ENCODE assay signal across 20 cellular contexts in the genomic region with DNA sequence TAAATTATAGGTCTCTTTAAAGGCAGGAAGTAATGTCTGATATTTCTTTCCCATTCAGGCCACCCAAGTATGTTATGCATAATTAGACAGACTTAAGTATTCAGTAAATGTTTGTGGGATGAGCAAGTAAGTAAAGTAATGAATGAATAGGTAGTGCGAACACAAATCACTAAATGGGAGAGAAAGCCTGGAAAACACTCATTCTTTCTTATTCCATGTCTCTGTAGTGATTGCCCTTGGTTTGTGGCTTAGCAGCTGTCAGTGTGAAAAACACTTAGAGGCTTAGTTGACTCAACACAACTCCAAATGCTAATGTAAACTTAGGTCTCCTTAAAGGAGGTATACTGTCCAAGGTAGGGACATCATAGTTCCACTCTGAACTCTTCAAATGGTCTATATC.
DNase-seq lines count a peak whose midpoint lies in the region; ATAC-seq and TF ChIP-seq lines count a peak whose summit lies in the region.
"Had no signal": no experiment of that assay in that cellular context is flagged by ENCODE, and none has a peak within 500 bp of the region (broad histone marks: within the 10 kb centered on the region; RNA-seq: fewer than 3 reads in every experiment).

No MANE protein-coding gene starts in this region.

- H3K9me3 ChIP-seq in stomach: no peaks in the 10 kb centered on the region
- H3K9me3 ChIP-seq: BLaER1 had no signal

- H3K36me3 ChIP-seq in stomach: no peaks in the 10 kb centered on the region
- H3K36me3 ChIP-seq: BLaER1 had no signal

- CTCF ChIA-PET in activated CD4-positive, alpha-beta T cell treated with anti-CD3 and anti-CD28 coated beads for 36 hours (lab: Charles Lee): interaction anchor here (1.3 kb wide), 1 partner anchor 37 kb away, joined by 4 read pairs; no protein-coding TSS in a partner anchor

- H3K27me3 ChIP-seq in stomach: no peaks in the 10 kb centered on the region
- H3K27me3 ChIP-seq: BLaER1 had no signal

- H3K4me1 Mint-ChIP-seq in activated CD4-positive, alpha-beta T cell treated with anti-CD3 and anti-CD28 coated beads for 36 hours: peaks cover 3% of the 10 kb centered on the region
- H3K4me1 Mint-ChIP-seq in activated T-helper 17 cell treated with anti-CD3 and anti-CD28 coated beads, Interleukin-2, amount 50 U/mL, for 72 hours: no peaks in the 10 kb centered on the region
- H3K4me1 Mint-ChIP-seq: CD14-positive monocyte; CD4-positive, alpha-beta memory T cell had no signal

- no peaks in the 10 kb centered on the region for H3K9me3 Mint-ChIP-seq in activated CD4-positive, alpha-beta T cell treated with anti-CD3 and anti-CD28 coated beads for 36 hours (ENCODE audit: low read depth)
- H3K9me3 Mint-ChIP-seq in activated T-helper 17 cell treated with anti-CD3 and anti-CD28 coated beads, Interleukin-2, amount 50 U/mL, for 72 hours: no peaks in the 10 kb centered on the region

- H3K4me1 ChIP-seq in stomach: peaks cover 0 to 5% (median 0%) of the 10 kb centered on the region in 4 donors
- H3K4me1 ChIP-seq: BLaER1 had no signal

- no peak for TF ChIP-seq EP300 in stomach (IDR thresholded peaks at IDR 0.05)

- WGBS in stomach, 5 donors: 86 to 98% (median 96%) methylated on average over 1 of the region's 1 CpG

- no peak overlapping the region for H3K27ac Mint-ChIP-seq in activated CD4-positive, alpha-beta T cell treated with anti-CD3 and anti-CD28 coated beads for 36 hours
- no peak overlapping the region for H3K27ac Mint-ChIP-seq in activated T-helper 17 cell treated with anti-CD3 and anti-CD28 coated beads, Interleukin-2, amount 50 U/mL, for 72 hours
- H3K27ac Mint-ChIP-seq: CD14-positive monocyte; CD4-positive, alpha-beta memory T cell; HFFc6 had no signal

- TF ChIP-seq POLR2A in stomach (IDR thresholded peaks at IDR 0.05): no peak

- H3K27ac ChIP-seq in stomach: no peak overlapping the region
- H3K27ac ChIP-seq: 22Rv1, BLaER1 had no signal

- POLR2A ChIA-PET in activated CD4-positive, alpha-beta T cell treated with anti-CD3 and anti-CD28 coated beads for 36 hours (lab: Charles Lee): no interaction called here

- no peak overlapping the region for H3K4me3 Mint-ChIP-seq in activated CD4-positive, alpha-beta T cell treated with anti-CD3 and anti-CD28 coated beads for 36 hours
- H3K4me3 Mint-ChIP-seq in activated T-helper 17 cell treated with anti-CD3 and anti-CD28 coated beads, Interleukin-2, amount 50 U/mL, for 72 hours: no peak overlapping the region
- H3K4me3 Mint-ChIP-seq: CD14-positive monocyte; CD4-positive, alpha-beta memory T cell; HFFc6 had no signal

- H3K4me3 ChIP-seq in stomach: no peak overlapping the region
- H3K4me3 ChIP-seq: BLaER1, GM12878 had no signal

- ATAC-seq in activated CD4-positive, alpha-beta T cell treated with anti-CD3 and anti-CD28 coated beads for 36 hours: peak; percentile 42
- ATAC-seq in activated T-helper 17 cell treated with anti-CD3 and anti-CD28 coated beads, Interleukin-2, amount 50 U/mL, for 72 hours (replicated peaks): peak; percentile 68
- no peak for ATAC-seq in HG03469 (IDR thresholded peaks at IDR 0.05; ENCODE audit: unreplicated experiment)
- ATAC-seq: GM12878, HCT116, HepG2 had no signal

- peaks cover 5% of the 10 kb centered on the region for H3K27me3 Mint-ChIP-seq in activated CD4-positive, alpha-beta T cell treated with anti-CD3 and anti-CD28 coated beads for 36 hours
- no peaks in the 10 kb centered on the region for H3K27me3 Mint-ChIP-seq in activated T-helper 17 cell treated with anti-CD3 and anti-CD28 coated beads, Interleukin-2, amount 50 U/mL, for 72 hours
- H3K27me3 Mint-ChIP-seq: CD4-positive, alpha-beta memory T cell had no signal

- intact Hi-C loops in activated CD4-positive, alpha-beta T cell treated with anti-CD3 and anti-CD28 coated beads for 36 hours (cut with DNase I, micrococcal nuclease): no loop called here
- intact Hi-C loops in stomach (cut with DNase I; ENCODE audit: low total_unique reads): no loop called here

- no peak for DNase-seq in activated CD4-positive, alpha-beta T cell treated with anti-CD3 and anti-CD28 coated beads for 36 hours
- no peak for DNase-seq in activated CD4-positive, alpha-beta T cell treated with anti-CD3 and anti-CD28 coated beads, Interleukin-2, amount 50 U/mL, for 1 hour
- DNase-seq in kidney glomerular epithelial cell (lab: John Stamatoyannopoulos, UW) (peak; percentile 31), renal cortical epithelial cell (ENCODE audit: low read depth) (peak; percentile 33), NCI-H524 treated with DMSO at 0.1 percent for 48 hours (lab: John Stamatoyannopoulos, UW) (no peak), stomach (no peak)
- DNase-seq: CD4-positive, alpha-beta memory T cell; DMS153; DMS79; GOT3; H7; HFFc6 had no signal

- no peaks in the 10 kb centered on the region for H3K36me3 Mint-ChIP-seq in activated CD4-positive, alpha-beta T cell treated with anti-CD3 and anti-CD28 coated beads for 36 hours (ENCODE audit: low read depth)
- H3K36me3 Mint-ChIP-seq in activated T-helper 17 cell treated with anti-CD3 and anti-CD28 coated beads, Interleukin-2, amount 50 U/mL, for 72 hours (ENCODE audit: low read depth): no peaks in the 10 kb centered on the region
- H3K36me3 Mint-ChIP-seq: CD14-positive monocyte; CD4-positive, alpha-beta memory T cell had no signal

- TF ChIP-seq CTCF in stomach (IDR thresholded peaks at IDR 0.05): no peak

Comparison
In these comparisons a context has a peak if more than half of its experiments do, and no peak if none do; other contexts are left out.
1. DNase-seq: peak in kidney glomerular epithelial cell (single experiment) and renal cortical epithelial cell (single experiment); none in activated CD4-positive, alpha-beta T cell treated with anti-CD3 and anti-CD28 coated beads for 36 hours (single experiment), activated CD4-positive, alpha-beta T cell treated with anti-CD3 and anti-CD28 coated beads, Interleukin-2, amount 50 U/mL, for 1 hour (single experiment), NCI-H524 treated with DMSO at 0.1 percent for 48 hours (single experiment) and stomach (single experiment).